Comparison of ENCODE assay signal across 8 cellular contexts in genomic region chr6:32127717-32128592, GRCh38. TPM values are rescaled to one million over a fixed set of nuclear protein-coding genes. Genes with fewer than 3 reads are reported as not detected.
DNase-seq lines count a peak whose midpoint lies in the region; ATAC-seq and TF ChIP-seq lines count a peak whose summit lies in the region.

ATF6B (minus strand) TSS chr6:32128246; CDS start chr6:32128207, 39 bp downstream.

- intact Hi-C loops in left cardiac atrium (cut with DNase I), result loop anchor here in 1 of 2 donors (5.0 kb wide), 1 partner anchor 1069 kb away; no protein-coding TSS in a partner anchor
- intact Hi-C loops in posterior vena cava (cut with DNase I), result loop anchor here in 1 of 2 donors (5.0 kb wide), 1 partner anchor 49 kb away; the partner anchor contains the start of genes AGPAT1 and RNF5
- intact Hi-C loops in upper lobe of right lung (cut with DNase I), result no loop called here

- peak within 1 kb of the TSS; percentile 98 for H3K27ac Mint-ChIP-seq in T-helper 1 cell treated with Interleukin-12 subunit alpha and Interleukin-12 subunit beta and Interleukin-4 antibody, amounts not matched to agents 30 μg/mL and 1 μg/mL, for 36 hours

- in situ Hi-C loops in GM13977 (cut with MboI; ENCODE audit: low pct_unique_long_range_greater_than_20kb, low sequenced_read_pairs, unreplicated experiment), result no loop called here

- peak within 1 kb of the TSS; percentile 100 for H3K4me3 Mint-ChIP-seq in T-helper 1 cell treated with Interleukin-12 subunit alpha and Interleukin-12 subunit beta and Interleukin-4 antibody, amounts not matched to agents 30 μg/mL and 1 μg/mL, for 36 hours

- no peaks in the 10 kb centered on the region for H3K27me3 ChIP-seq in upper lobe of right lung

- ATAC-seq in HG02884 (IDR thresholded peaks at IDR 0.05; ENCODE audit: unreplicated experiment), result peak; percentile 78
- peak; percentile 95 for ATAC-seq in left cardiac atrium
- peak; percentile 96 for ATAC-seq in upper lobe of right lung

- peak within 1 kb of the TSS; percentile 79 for H3K27ac ChIP-seq in upper lobe of right lung

- H3K9me3 Mint-ChIP-seq in T-helper 1 cell treated with Interleukin-12 subunit alpha and Interleukin-12 subunit beta and Interleukin-4 antibody, amounts not matched to agents 30 μg/mL and 1 μg/mL, for 36 hours, result no peaks in the 10 kb centered on the region

- H3K4me1 Mint-ChIP-seq in T-helper 1 cell treated with Interleukin-12 subunit alpha and Interleukin-12 subunit beta and Interleukin-4 antibody, amounts not matched to agents 30 μg/mL and 1 μg/mL, for 36 hours (ENCODE audit: low read depth), result peaks cover 40% of the 10 kb centered on the region

- peak within 1 kb of the TSS; percentile 71 for H3K4me3 ChIP-seq in upper lobe of right lung

- peaks cover 39% of the 10 kb centered on the region for H3K36me3 ChIP-seq in upper lobe of right lung

- H3K9me3 ChIP-seq in upper lobe of right lung, result no peaks in the 10 kb centered on the region

- peaks cover 26% of the 10 kb centered on the region for H3K4me1 ChIP-seq in upper lobe of right lung

- TF ChIP-seq CTCF in GM13977 (IDR thresholded peaks at IDR 0.05; ENCODE audit: extremely low read depth, insufficient read depth, missing control alignments) (no peak), upper lobe of right lung (IDR thresholded peaks at IDR 0.05) (no peak)

- peaks cover 19% of the 10 kb centered on the region for H3K36me3 Mint-ChIP-seq in T-helper 1 cell treated with Interleukin-12 subunit alpha and Interleukin-12 subunit beta and Interleukin-4 antibody, amounts not matched to agents 30 μg/mL and 1 μg/mL, for 36 hours (ENCODE audit: low read depth)

- peak; percentile 98 for DNase-seq in GM13977 (ENCODE audit: low spot score)
- DNase-seq in NCI-H1694 (lab: John Stamatoyannopoulos, UW), result peak; percentile 96
- peak; percentile 98 for DNase-seq in amniotic stem cell (lab: John Stamatoyannopoulos, UW)
- DNase-seq in left cardiac atrium, result peak; percentile 100
- peak; percentile 99 for DNase-seq in posterior vena cava (ENCODE audit: low spot score)
- DNase-seq in upper lobe of right lung, result peak; percentile 98

- peaks cover 4% of the 10 kb centered on the region for H3K27me3 Mint-ChIP-seq in T-helper 1 cell treated with Interleukin-12 subunit alpha and Interleukin-12 subunit beta and Interleukin-4 antibody, amounts not matched to agents 30 μg/mL and 1 μg/mL, for 36 hours (ENCODE audit: low read depth)

RNA-seq across cellular contexts. Expression of gene ATF6B, which starts in this region (rescaled TPM):
- total RNA-seq in left cardiac atrium (10 to 100 TPM; 35.4 to 36.2 TPM), posterior vena cava (10 to 100 TPM; 39.0 to 63.1 TPM), upper lobe of right lung (78.1 TPM)

Comparison
In these comparisons a context has a peak if more than half of its experiments do, and no peak if none do; other contexts are left out.
1. Peak in every context shown above with its lines: DNase-seq, ATAC-seq, H3K4me3 ChIP-seq and H3K27ac ChIP-seq.